In genomic region chr6:41673704-41674000, GRCh38 we compare ENCODE assay signal across 1 cellular context.
TF ChIP-seq lines count a peak whose summit lies in the region.

No MANE protein-coding gene starts in this region.

TF ChIP-seq in GM23338, 12 proteins besides CTCF, POLR2A, EP300 and RAD21:
- TF ChIP-seq ZNF462 (CRISPR knock-in tag; IDR thresholded peaks at IDR 0.05) (no peak), STAT1 (IDR thresholded peaks at IDR 0.05; ENCODE audit: unreplicated experiment) (no peak), POLR2AphosphoS5 (IDR thresholded peaks at IDR 0.05; ENCODE audit: low read depth) (no peak), NANOG (IDR thresholded peaks at IDR 0.05; ENCODE audit: borderline replicate concordance) (no peak), EZH2phosphoT487 (IDR thresholded peaks at IDR 0.05; ENCODE audit: unreplicated experiment) (no peak), ZNF331 (CRISPR knock-in tag; IDR thresholded peaks at IDR 0.05; ENCODE audit: low read depth) (no peak), EZH2 (IDR thresholded peaks at IDR 0.05; ENCODE audit: low read depth, unreplicated experiment) (no peak), JUNB (IDR thresholded peaks at IDR 0.05; ENCODE audit: unreplicated experiment) (no peak), CREB1 (CRISPR knock-in tag; IDR thresholded peaks at IDR 0.05; ENCODE audit: low read depth) (no peak), ZNF114 (CRISPR knock-in tag; IDR thresholded peaks at IDR 0.05) (no peak)
- TF ChIP-seq, protein P1, sequence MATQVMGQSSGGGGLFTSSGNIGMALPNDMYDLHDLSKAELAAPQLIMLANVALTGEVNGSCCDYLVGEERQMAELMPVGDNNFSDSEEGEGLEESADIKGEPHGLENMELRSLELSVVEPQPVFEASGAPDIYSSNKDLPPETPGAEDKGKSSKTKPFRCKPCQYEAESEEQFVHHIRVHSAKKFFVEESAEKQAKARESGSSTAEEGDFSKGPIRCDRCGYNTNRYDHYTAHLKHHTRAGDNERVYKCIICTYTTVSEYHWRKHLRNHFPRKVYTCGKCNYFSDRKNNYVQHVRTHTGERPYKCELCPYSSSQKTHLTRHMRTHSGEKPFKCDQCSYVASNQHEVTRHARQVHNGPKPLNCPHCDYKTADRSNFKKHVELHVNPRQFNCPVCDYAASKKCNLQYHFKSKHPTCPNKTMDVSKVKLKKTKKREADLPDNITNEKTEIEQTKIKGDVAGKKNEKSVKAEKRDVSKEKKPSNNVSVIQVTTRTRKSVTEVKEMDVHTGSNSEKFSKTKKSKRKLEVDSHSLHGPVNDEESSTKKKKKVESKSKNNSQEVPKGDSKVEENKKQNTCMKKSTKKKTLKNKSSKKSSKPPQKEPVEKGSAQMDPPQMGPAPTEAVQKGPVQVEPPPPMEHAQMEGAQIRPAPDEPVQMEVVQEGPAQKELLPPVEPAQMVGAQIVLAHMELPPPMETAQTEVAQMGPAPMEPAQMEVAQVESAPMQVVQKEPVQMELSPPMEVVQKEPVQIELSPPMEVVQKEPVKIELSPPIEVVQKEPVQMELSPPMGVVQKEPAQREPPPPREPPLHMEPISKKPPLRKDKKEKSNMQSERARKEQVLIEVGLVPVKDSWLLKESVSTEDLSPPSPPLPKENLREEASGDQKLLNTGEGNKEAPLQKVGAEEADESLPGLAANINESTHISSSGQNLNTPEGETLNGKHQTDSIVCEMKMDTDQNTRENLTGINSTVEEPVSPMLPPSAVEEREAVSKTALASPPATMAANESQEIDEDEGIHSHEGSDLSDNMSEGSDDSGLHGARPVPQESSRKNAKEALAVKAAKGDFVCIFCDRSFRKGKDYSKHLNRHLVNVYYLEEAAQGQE (IDR thresholded peaks at IDR 0.05; ENCODE audit: unreplicated experiment): no peak
